Comparison of ENCODE assay signal across 20 cellular contexts in the genomic region with DNA sequence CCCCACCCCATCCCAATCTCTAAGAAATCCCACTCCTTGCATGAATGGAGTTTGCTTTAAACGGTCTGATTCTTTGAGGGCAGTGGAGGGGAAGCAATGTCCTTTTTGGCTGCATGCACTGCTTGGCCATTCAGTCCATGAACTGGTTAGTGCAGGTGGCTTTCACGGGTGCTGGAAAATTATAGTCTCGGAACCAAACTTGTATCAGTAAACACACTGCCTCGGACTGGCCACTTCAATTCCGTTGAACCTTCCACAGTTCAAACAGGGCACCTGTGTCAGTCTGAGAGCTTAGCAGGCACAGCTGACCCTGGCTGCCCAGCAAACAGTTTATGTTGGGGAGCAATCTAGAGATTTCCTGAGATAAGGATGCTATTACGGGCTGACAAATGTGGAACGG.
"Had no signal": no experiment of that assay in that cellular context is flagged by ENCODE, and none has a peak within 500 bp of the region (broad histone marks: within the 10 kb centered on the region; RNA-seq: fewer than 3 reads in every experiment).

No MANE protein-coding gene starts in this region.

- H3K27ac Mint-ChIP-seq: activated CD8-positive, alpha-beta T cell treated with anti-CD3 and anti-CD28 coated beads for 36 hours; natural killer cell had no signal

- DNase-seq: activated CD4-positive, alpha-beta T cell treated with anti-CD3 and anti-CD28 coated beads for 4 hours; activated CD8-positive, alpha-beta T cell treated with anti-CD3 and anti-CD28 coated beads for 36 hours; activated effector memory CD4-positive, alpha-beta T cell treated with Interleukin-2 at 50 U/mL for 16 hours; activated naive CD4-positive, alpha-beta T cell treated with anti-CD3 and anti-CD28 coated beads, Interleukin-2, amount 50 U/mL, for 16 hours; activated T-cell treated with anti-CD3 and anti-CD28 coated beads, Interleukin-2, amount 50 U/mL, for 4 hours; central memory CD4-positive, alpha-beta T cell; cortex of kidney; effector memory CD4-positive, alpha-beta T cell; foreskin melanocyte; kidney; left ventricle myocardium superior; mesenchymal stem cell; natural killer cell; psoas muscle; right lobe of liver; stimulated activated CD4-positive, alpha-beta T cell treated with anti-CD3 and anti-CD28 coated beads, Interleukin-4, amount 100 ng/mL, for 4 hours; stimulated activated CD8-positive, alpha-beta memory T cell treated with anti-CD3 and anti-CD28 coated beads, Interleukin-4, amount 100 ng/mL, for 48 hours; stimulated activated naive CD4-positive, alpha-beta T cell treated with Interleukin-2 at 50 U/mL for 16 hours; transverse colon had no signal

- H3K27ac ChIP-seq: psoas muscle, right lobe of liver, transverse colon had no signal

- H3K36me3 ChIP-seq: right lobe of liver, transverse colon had no signal

- H3K9me3 Mint-ChIP-seq: activated CD8-positive, alpha-beta T cell treated with anti-CD3 and anti-CD28 coated beads for 36 hours; activated T-cell treated with anti-CD3 and anti-CD28 coated beads, Interleukin-2, amount 50 U/mL, for 4 hours had no signal

- H3K4me3 Mint-ChIP-seq: activated CD8-positive, alpha-beta T cell treated with anti-CD3 and anti-CD28 coated beads for 36 hours; activated T-cell treated with anti-CD3 and anti-CD28 coated beads, Interleukin-2, amount 50 U/mL, for 4 hours; natural killer cell had no signal

- H3K36me3 Mint-ChIP-seq: natural killer cell had no signal

- H3K4me3 ChIP-seq: psoas muscle, right lobe of liver, smooth muscle cell, transverse colon had no signal

- H3K4me1 Mint-ChIP-seq: natural killer cell had no signal

- H3K27me3 ChIP-seq: right lobe of liver, transverse colon had no signal

- ATAC-seq: activated CD8-positive, alpha-beta T cell treated with anti-CD3 and anti-CD28 coated beads for 36 hours; activated T-cell treated with anti-CD3 and anti-CD28 coated beads, Interleukin-2, amount 50 U/mL, for 4 hours; left ventricle myocardium superior; natural killer cell; psoas muscle had no signal

- H3K9me3 ChIP-seq: psoas muscle, right lobe of liver, transverse colon had no signal

- H3K27me3 Mint-ChIP-seq: activated CD8-positive, alpha-beta T cell treated with anti-CD3 and anti-CD28 coated beads for 36 hours had no signal

- H3K4me1 ChIP-seq: psoas muscle, right lobe of liver, transverse colon had no signal

- H3K4me2 ChIP-seq: smooth muscle cell had no signal
